In genomic region chr4:1950369-1950768, GRCh38 we compare ENCODE assay signal across 8 cellular contexts.
"Had no signal": no experiment of that assay in that cellular context is flagged by ENCODE, and none has a peak within 500 bp of the region (broad histone marks: within the 10 kb centered on the region; RNA-seq: fewer than 3 reads in every experiment).

No MANE protein-coding gene starts in this region.

- DNase-seq: GM23248, H9, HCEC 1CT, KBM-7 had no signal

- H2AFZ ChIP-seq: GM23248 had no signal

- FAIRE-seq: H1, H54, HepG2 had no signal

- H3K4me3 ChIP-seq: GM23248 had no signal

- H3K4me3 Mint-ChIP-seq: H9, IgD-negative memory B cell had no signal

- H3K27me3 Mint-ChIP-seq: IgD-negative memory B cell had no signal

- ATAC-seq: HepG2 had no signal

- H3K4me1 Mint-ChIP-seq: H9, IgD-negative memory B cell had no signal

- H3K36me3 Mint-ChIP-seq: IgD-negative memory B cell had no signal

- H3K9ac ChIP-seq: GM23248 had no signal

- H3K27ac ChIP-seq: GM23248 had no signal

- H3K27ac Mint-ChIP-seq: H9, IgD-negative memory B cell had no signal

- H3K9me3 Mint-ChIP-seq: H9, IgD-negative memory B cell had no signal
